ENCODE assay signal across 1 cellular context in the genomic region with DNA sequence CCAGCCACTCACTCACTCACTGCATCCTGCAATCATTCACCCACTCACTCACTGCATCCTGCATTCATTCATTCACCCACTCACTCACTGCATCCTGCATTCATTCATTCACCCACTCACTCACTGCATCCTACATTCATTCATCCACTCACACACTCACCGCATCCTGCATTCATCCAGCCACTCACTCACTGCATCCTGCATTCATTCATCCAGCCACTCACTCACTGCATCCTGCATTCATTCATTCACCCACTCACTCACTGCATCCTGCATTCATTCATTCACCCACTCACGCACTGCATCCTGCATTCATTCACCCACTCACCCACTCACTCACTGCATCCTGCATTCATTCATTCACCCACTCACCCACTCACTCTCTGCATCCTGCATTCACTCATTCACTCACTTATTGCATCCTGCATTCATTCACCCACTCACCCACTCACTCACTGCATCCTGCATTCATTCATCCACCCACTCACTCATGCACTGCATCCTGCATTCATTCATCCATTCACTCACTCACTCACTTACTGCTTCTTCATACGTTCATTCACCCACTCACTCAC.
TF ChIP-seq lines count a peak whose summit lies in the region.

No MANE protein-coding gene starts in this region.

TF ChIP-seq in HEK293, 187 proteins besides CTCF, POLR2A, EP300 and RAD21 (continued from another document):
- TF ChIP-seq ZNF580 (tag by site-specific recombination; IDR thresholded peaks at IDR 0.05) (peak; percentile 50; the same call in 1 of the 2 replicates), ZNF785 (tag by site-specific recombination; IDR thresholded peaks at IDR 0.05) (peak; percentile 10; the same call in 1 of the 2 replicates)
